2 cellular contexts compared by ENCODE assay signal in genomic region chr11:76787911-76788596, GRCh38.
TF ChIP-seq lines count a peak whose summit lies in the region.

No MANE protein-coding gene starts in this region.

TF ChIP-seq in HCT116, 20 proteins besides CTCF, POLR2A, EP300 and RAD21 (continued from another document):
- TF ChIP-seq TCF7L2 (IDR thresholded peaks at IDR 0.05; ENCODE audit: borderline replicate concordance, extremely low read depth, insufficient read depth, insufficient read length) (no peak), SRF (IDR thresholded peaks at IDR 0.05; ENCODE audit: low read depth) (no peak), ELF1 (IDR thresholded peaks at IDR 0.05; ENCODE audit: borderline replicate concordance, low read depth) (no peak), EGR1 (IDR thresholded peaks at IDR 0.05; ENCODE audit: low read depth) (no peak), CBX3 (IDR thresholded peaks at IDR 0.05; ENCODE audit: low read depth) (no peak)

TF ChIP-seq in K562, 482 proteins besides CTCF, POLR2A, EP300 and RAD21 (continued from another document and continues in another):
- TF ChIP-seq CHD1 (IDR thresholded peaks at IDR 0.05; ENCODE audit: low read length), result no peak
- TF ChIP-seq E2F5 (CRISPR knock-in tag; IDR thresholded peaks at IDR 0.05), result no peak
- TF ChIP-seq ZC3H4 (CRISPR knock-in tag; IDR thresholded peaks at IDR 0.05; ENCODE audit: borderline replicate concordance), result no peak
- TF ChIP-seq, protein P1, sequence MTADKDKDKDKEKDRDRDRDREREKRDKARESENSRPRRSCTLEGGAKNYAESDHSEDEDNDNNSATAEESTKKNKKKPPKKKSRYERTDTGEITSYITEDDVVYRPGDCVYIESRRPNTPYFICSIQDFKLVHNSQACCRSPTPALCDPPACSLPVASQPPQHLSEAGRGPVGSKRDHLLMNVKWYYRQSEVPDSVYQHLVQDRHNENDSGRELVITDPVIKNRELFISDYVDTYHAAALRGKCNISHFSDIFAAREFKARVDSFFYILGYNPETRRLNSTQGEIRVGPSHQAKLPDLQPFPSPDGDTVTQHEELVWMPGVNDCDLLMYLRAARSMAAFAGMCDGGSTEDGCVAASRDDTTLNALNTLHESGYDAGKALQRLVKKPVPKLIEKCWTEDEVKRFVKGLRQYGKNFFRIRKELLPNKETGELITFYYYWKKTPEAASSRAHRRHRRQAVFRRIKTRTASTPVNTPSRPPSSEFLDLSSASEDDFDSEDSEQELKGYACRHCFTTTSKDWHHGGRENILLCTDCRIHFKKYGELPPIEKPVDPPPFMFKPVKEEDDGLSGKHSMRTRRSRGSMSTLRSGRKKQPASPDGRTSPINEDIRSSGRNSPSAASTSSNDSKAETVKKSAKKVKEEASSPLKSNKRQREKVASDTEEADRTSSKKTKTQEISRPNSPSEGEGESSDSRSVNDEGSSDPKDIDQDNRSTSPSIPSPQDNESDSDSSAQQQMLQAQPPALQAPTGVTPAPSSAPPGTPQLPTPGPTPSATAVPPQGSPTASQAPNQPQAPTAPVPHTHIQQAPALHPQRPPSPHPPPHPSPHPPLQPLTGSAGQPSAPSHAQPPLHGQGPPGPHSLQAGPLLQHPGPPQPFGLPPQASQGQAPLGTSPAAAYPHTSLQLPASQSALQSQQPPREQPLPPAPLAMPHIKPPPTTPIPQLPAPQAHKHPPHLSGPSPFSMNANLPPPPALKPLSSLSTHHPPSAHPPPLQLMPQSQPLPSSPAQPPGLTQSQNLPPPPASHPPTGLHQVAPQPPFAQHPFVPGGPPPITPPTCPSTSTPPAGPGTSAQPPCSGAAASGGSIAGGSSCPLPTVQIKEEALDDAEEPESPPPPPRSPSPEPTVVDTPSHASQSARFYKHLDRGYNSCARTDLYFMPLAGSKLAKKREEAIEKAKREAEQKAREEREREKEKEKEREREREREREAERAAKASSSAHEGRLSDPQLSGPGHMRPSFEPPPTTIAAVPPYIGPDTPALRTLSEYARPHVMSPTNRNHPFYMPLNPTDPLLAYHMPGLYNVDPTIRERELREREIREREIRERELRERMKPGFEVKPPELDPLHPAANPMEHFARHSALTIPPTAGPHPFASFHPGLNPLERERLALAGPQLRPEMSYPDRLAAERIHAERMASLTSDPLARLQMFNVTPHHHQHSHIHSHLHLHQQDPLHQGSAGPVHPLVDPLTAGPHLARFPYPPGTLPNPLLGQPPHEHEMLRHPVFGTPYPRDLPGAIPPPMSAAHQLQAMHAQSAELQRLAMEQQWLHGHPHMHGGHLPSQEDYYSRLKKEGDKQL (CRISPR knock-in tag; IDR thresholded peaks at IDR 0.05; ENCODE audit: borderline replicate concordance), result no peak
- TF ChIP-seq FOS (IDR thresholded peaks at IDR 0.05; ENCODE audit: extremely low read depth, insufficient read length), result no peak
- no peak for TF ChIP-seq RBM39 (optimal IDR thresholded peaks at IDR 0.05; ENCODE audit: low read depth, low read length)
- no peak for TF ChIP-seq CCNT2 (IDR thresholded peaks at IDR 0.05; ENCODE audit: borderline replicate concordance, extremely low read depth, insufficient read length, low read depth, low read length)
- peak; percentile 80 to 91 for TF ChIP-seq TRIM24 (IDR thresholded peaks at IDR 0.05)
- TF ChIP-seq MEF2A (IDR thresholded peaks at IDR 0.05; ENCODE audit: control insufficient read depth, low read depth, low read length), result no peak
- TF ChIP-seq SRF (CRISPR knock-in tag; IDR thresholded peaks at IDR 0.05), result no peak
- TF ChIP-seq ZNF384 (IDR thresholded peaks at IDR 0.05; ENCODE audit: low read depth, low read length), result no peak
- TF ChIP-seq SMAD2 (IDR thresholded peaks at IDR 0.05; ENCODE audit: low read depth, low read length), result no peak
- TF ChIP-seq XRCC5 (IDR thresholded peaks at IDR 0.05; ENCODE audit: low read depth, low read length), result no peak
- TF ChIP-seq MYNN (IDR thresholded peaks at IDR 0.05), result 0 out of 2 replicates have a peak, but pooled peaks have one; percentile 39
- no peak for TF ChIP-seq MYNN (CRISPR knock-in tag; IDR thresholded peaks at IDR 0.05)
- no peak for TF ChIP-seq ZNF318 (IDR thresholded peaks at IDR 0.05; ENCODE audit: borderline replicate concordance in 1 of 2, low read depth in 1 of 2)
- TF ChIP-seq ZNF354B (CRISPR knock-in tag; IDR thresholded peaks at IDR 0.05), result no peak
- TF ChIP-seq PKNOX1 (IDR thresholded peaks at IDR 0.05), result peak; percentile 27; the same call in 1 of the 2 replicates
- peak; percentile 50; the same call in 1 of the 2 replicates for TF ChIP-seq ATF3 (IDR thresholded peaks at IDR 0.05)
- TF ChIP-seq ATF3 (CRISPR knock-in tag; conservative IDR thresholded peaks at IDR 0.05), result no peak
- TF ChIP-seq, protein P2, sequence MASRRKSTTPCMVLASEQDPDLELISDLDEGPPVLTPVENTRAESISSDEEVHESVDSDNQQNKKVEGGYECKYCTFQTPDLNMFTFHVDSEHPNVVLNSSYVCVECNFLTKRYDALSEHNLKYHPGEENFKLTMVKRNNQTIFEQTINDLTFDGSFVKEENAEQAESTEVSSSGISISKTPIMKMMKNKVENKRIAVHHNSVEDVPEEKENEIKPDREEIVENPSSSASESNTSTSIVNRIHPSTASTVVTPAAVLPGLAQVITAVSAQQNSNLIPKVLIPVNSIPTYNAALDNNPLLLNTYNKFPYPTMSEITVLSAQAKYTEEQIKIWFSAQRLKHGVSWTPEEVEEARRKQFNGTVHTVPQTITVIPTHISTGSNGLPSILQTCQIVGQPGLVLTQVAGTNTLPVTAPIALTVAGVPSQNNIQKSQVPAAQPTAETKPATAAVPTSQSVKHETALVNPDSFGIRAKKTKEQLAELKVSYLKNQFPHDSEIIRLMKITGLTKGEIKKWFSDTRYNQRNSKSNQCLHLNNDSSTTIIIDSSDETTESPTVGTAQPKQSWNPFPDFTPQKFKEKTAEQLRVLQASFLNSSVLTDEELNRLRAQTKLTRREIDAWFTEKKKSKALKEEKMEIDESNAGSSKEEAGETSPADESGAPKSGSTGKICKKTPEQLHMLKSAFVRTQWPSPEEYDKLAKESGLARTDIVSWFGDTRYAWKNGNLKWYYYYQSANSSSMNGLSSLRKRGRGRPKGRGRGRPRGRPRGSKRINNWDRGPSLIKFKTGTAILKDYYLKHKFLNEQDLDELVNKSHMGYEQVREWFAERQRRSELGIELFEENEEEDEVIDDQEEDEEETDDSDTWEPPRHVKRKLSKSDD (conservative IDR thresholded peaks at IDR 0.05; ENCODE audit: low read length), result no peak
- no peak for TF ChIP-seq U2AF2 (optimal IDR thresholded peaks at IDR 0.05; ENCODE audit: low read depth, low read length)
- no peak for TF ChIP-seq RBFOX2 (IDR thresholded peaks at IDR 0.05; ENCODE audit: low read depth, low read length)
- TF ChIP-seq GTF2E2 (tag; IDR thresholded peaks at IDR 0.05), result no peak
- no peak for TF ChIP-seq ZNF696 (CRISPR knock-in tag; conservative IDR thresholded peaks at IDR 0.05)
- peak; percentile 68; the same call in 1 of the 2 replicates for TF ChIP-seq HDAC2 (IDR thresholded peaks at IDR 0.05)
- no peak for TF ChIP-seq ZFP30 (CRISPR knock-in tag; IDR thresholded peaks at IDR 0.05; ENCODE audit: borderline replicate concordance)
- no peak for TF ChIP-seq MCM7 (IDR thresholded peaks at IDR 0.05)
- TF ChIP-seq TBL1XR1 (IDR thresholded peaks at IDR 0.05; ENCODE audit: low read length in 2 of 2), result peak in 1 of 2 experiments; percentile 80; a peak in 2 of 4 replicates
- TF ChIP-seq LEF1 (IDR thresholded peaks at IDR 0.05), result no peak
- TF ChIP-seq NR2F6 (CRISPR knock-in tag; IDR thresholded peaks at IDR 0.05), result no peak
- TF ChIP-seq HNRNPH1 (optimal IDR thresholded peaks at IDR 0.05; ENCODE audit: low read depth, low read length), result no peak
- TF ChIP-seq, protein P3, sequence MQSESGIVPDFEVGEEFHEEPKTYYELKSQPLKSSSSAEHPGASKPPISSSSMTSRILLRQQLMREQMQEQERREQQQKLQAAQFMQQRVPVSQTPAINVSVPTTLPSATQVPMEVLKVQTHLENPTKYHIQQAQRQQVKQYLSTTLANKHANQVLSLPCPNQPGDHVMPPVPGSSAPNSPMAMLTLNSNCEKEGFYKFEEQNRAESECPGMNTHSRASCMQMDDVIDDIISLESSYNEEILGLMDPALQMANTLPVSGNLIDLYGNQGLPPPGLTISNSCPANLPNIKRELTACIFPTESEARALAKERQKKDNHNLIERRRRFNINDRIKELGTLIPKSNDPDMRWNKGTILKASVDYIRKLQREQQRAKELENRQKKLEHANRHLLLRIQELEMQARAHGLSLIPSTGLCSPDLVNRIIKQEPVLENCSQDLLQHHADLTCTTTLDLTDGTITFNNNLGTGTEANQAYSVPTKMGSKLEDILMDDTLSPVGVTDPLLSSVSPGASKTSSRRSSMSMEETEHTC (IDR thresholded peaks at IDR 0.05), result no peak; the same call in 1 of the 2 replicates
- no peak for TF ChIP-seq HDAC8 (tag; IDR thresholded peaks at IDR 0.05)
- peak; percentile 68; the same call in 1 of the 2 replicates for TF ChIP-seq ZNF263 (CRISPR knock-in tag; IDR thresholded peaks at IDR 0.05; ENCODE audit: borderline replicate concordance)
- TF ChIP-seq ZNF449 (CRISPR knock-in tag; IDR thresholded peaks at IDR 0.05), result no peak
